ENCODE assay signal across 9 cellular contexts in genomic region chr4:88027611-88028608, GRCh38. TPM values are rescaled to one million over a fixed set of nuclear protein-coding genes. Genes with fewer than 3 reads are reported as not detected.
DNase-seq lines count a peak whose midpoint lies in the region; ATAC-seq and TF ChIP-seq lines count a peak whose summit lies in the region.
"Had no signal": no experiment of that assay in that cellular context is flagged by ENCODE, and none has a peak within 500 bp of the region (broad histone marks: within the 10 kb centered on the region; RNA-seq: fewer than 3 reads in every experiment).

No MANE protein-coding gene starts in this region.

- H3K9me3 Mint-ChIP-seq in activated naive CD4-positive, alpha-beta T cell treated with anti-CD3 and anti-CD28 coated beads, Interleukin-2, amount 50 U/mL, for 72 hours, result peaks cover 8 to 19% of the 10 kb centered on the region in 2 donors
- H3K9me3 Mint-ChIP-seq in activated naive CD4-positive, alpha-beta T cell treated with anti-CD3 and anti-CD28 coated beads for 36 hours, result peaks cover 9% of the 10 kb centered on the region
- H3K9me3 Mint-ChIP-seq in activated naive CD8-positive, alpha-beta T cell (ENCODE audit: low read depth), result peaks cover 3% of the 10 kb centered on the region

- H3K27ac ChIP-seq in uterus (peak overlapping the region; percentile 60 to 79), prostate gland (no peak overlapping the region)

- H3K4me3 ChIP-seq in uterus, result no peak overlapping the region
- no peak overlapping the region for H3K4me3 ChIP-seq in prostate gland

- H3K36me3 Mint-ChIP-seq in activated naive CD4-positive, alpha-beta T cell treated with anti-CD3 and anti-CD28 coated beads, Interleukin-2, amount 50 U/mL, for 72 hours, result peaks cover 24 to 62% of the 10 kb centered on the region in 2 donors
- peaks cover 13% of the 10 kb centered on the region for H3K36me3 Mint-ChIP-seq in activated naive CD4-positive, alpha-beta T cell treated with anti-CD3 and anti-CD28 coated beads for 36 hours (ENCODE audit: low read depth)
- peaks cover 32% of the 10 kb centered on the region for H3K36me3 Mint-ChIP-seq in activated naive CD8-positive, alpha-beta T cell

- H3K27me3 ChIP-seq in uterus (no peaks in the 10 kb centered on the region), prostate gland (replicated peaks; ENCODE audit: insufficient read depth) (no peaks in the 10 kb centered on the region)

- no peak for TF ChIP-seq POLR2A in uterus (IDR thresholded peaks at IDR 0.05)
- no peak for TF ChIP-seq POLR2A in prostate gland (IDR thresholded peaks at IDR 0.05)

- 48% methylated on average over 4 of the region's 4 CpGs for WGBS in prostate gland

- CTCF ChIA-PET in activated naive CD4-positive, alpha-beta T cell treated with anti-CD3 and anti-CD28 coated beads for 36 hours (lab: Charles Lee), result no interaction called here

- H3K4me1 Mint-ChIP-seq in activated naive CD4-positive, alpha-beta T cell treated with anti-CD3 and anti-CD28 coated beads for 36 hours (ENCODE audit: low read depth), result peaks cover 2% of the 10 kb centered on the region
- H3K4me1 Mint-ChIP-seq in activated naive CD8-positive, alpha-beta T cell (ENCODE audit: low read depth), result peaks cover 15% of the 10 kb centered on the region
- H3K4me1 Mint-ChIP-seq: nephron progenitor cell had no signal

- TF ChIP-seq CTCF in uterus (IDR thresholded peaks at IDR 0.05) (no peak), prostate gland (IDR thresholded peaks at IDR 0.05) (no peak)

- H3K4me1 ChIP-seq in uterus, result peaks cover 0 to 10% of the 10 kb centered on the region in 2 donors
- H3K4me1 ChIP-seq in prostate gland (replicated peaks), result no peaks in the 10 kb centered on the region

- peak in 1 of 2 donors; percentile 54 for DNase-seq in activated naive CD4-positive, alpha-beta T cell treated with anti-CD3 and anti-CD28 coated beads, Interleukin-2, amount 50 U/mL, for 72 hours (ENCODE audit: low spot score in 2 of 2)
- DNase-seq in activated naive CD4-positive, alpha-beta T cell treated with anti-CD3 and anti-CD28 coated beads for 36 hours, result no peak
- DNase-seq in glomerular visceral epithelial cell (ENCODE audit: extremely low spot score) (peak; percentile 56), uterus (no peak), prostate gland (ENCODE audit: low spot score) (no peak), NCI-H1417 treated with DMSO at 0.1 percent for 48 hours (lab: John Stamatoyannopoulos, UW) (no peak)
- DNase-seq: nephron progenitor cell had no signal

- H3K27me3 Mint-ChIP-seq in activated naive CD4-positive, alpha-beta T cell treated with anti-CD3 and anti-CD28 coated beads for 36 hours (ENCODE audit: low read depth), result no peaks in the 10 kb centered on the region
- no peaks in the 10 kb centered on the region for H3K27me3 Mint-ChIP-seq in activated naive CD8-positive, alpha-beta T cell

- no peaks in the 10 kb centered on the region for H3K36me3 ChIP-seq in uterus
- H3K36me3 ChIP-seq in prostate gland, result no peaks in the 10 kb centered on the region

- intact Hi-C loops in activated naive CD4-positive, alpha-beta T cell treated with anti-CD3 and anti-CD28 coated beads for 36 hours (cut with micrococcal nuclease), result no loop called here
- intact Hi-C loops in uterus (cut with DNase I; ENCODE audit: low total_unique reads) (no loop called here), prostate gland (cut with DNase I) (no loop called here)

- peak overlapping the region; percentile 7 to 92 for H3K27ac Mint-ChIP-seq in activated naive CD4-positive, alpha-beta T cell treated with anti-CD3 and anti-CD28 coated beads, Interleukin-2, amount 50 U/mL, for 72 hours
- no peak overlapping the region for H3K27ac Mint-ChIP-seq in activated naive CD4-positive, alpha-beta T cell treated with anti-CD3 and anti-CD28 coated beads for 36 hours
- H3K27ac Mint-ChIP-seq in activated naive CD8-positive, alpha-beta T cell, result peak overlapping the region; percentile 73

- no peak overlapping the region for H3K4me3 Mint-ChIP-seq in activated naive CD4-positive, alpha-beta T cell treated with anti-CD3 and anti-CD28 coated beads for 36 hours
- H3K4me3 Mint-ChIP-seq in activated naive CD8-positive, alpha-beta T cell, result peak overlapping the region; percentile 18
- H3K4me3 Mint-ChIP-seq: nephron progenitor cell had no signal

- H3K9me3 ChIP-seq in uterus (peaks cover 0 to 4% of the 10 kb centered on the region in 2 donors), prostate gland (no peaks in the 10 kb centered on the region)

- peak; percentile 41 to 92 for ATAC-seq in activated naive CD4-positive, alpha-beta T cell treated with anti-CD3 and anti-CD28 coated beads, Interleukin-2, amount 50 U/mL, for 72 hours
- ATAC-seq in GM19324 (IDR thresholded peaks at IDR 0.05; ENCODE audit: low FRiP score, unreplicated experiment), result no peak

RNA-seq across cellular contexts. Expression of gene PKD2, which starts 20.5 kb away (rescaled TPM):
- total RNA-seq in activated naive CD4-positive, alpha-beta T cell treated with anti-CD3 and anti-CD28 coated beads, Interleukin-2, amount 50 U/mL, for 72 hours, result 1 to 10 TPM; 2.0 to 7.1 TPM
- total RNA-seq in activated naive CD4-positive, alpha-beta T cell treated with anti-CD3 and anti-CD28 coated beads for 36 hours, result 1 to 10 TPM; 1.7 to 1.9 TPM
- total RNA-seq in uterus (100 to 1,000 TPM; 129 to 190 (median 134) TPM), prostate gland (10 to 100 TPM; 19.0 to 40.3 TPM)

RNA-seq across cellular contexts. Expression of gene SPP1, which starts 52.4 kb away (rescaled TPM):
- total RNA-seq in activated naive CD4-positive, alpha-beta T cell treated with anti-CD3 and anti-CD28 coated beads, Interleukin-2, amount 50 U/mL, for 72 hours, result not detected
- not detected for total RNA-seq in activated naive CD4-positive, alpha-beta T cell treated with anti-CD3 and anti-CD28 coated beads for 36 hours
- total RNA-seq in uterus, result 10 to 100 TPM in 2 of 4 donors, not detected in 2; 10.1 to 98.6 TPM
- total RNA-seq in prostate gland, result 10 to 100 TPM in 1 of 2 donors, 1 to 10 TPM in 1; 6.4 to 52.0 TPM

Comparison
In these comparisons a context has a peak if more than half of its experiments do, and no peak if none do; other contexts are left out.
1. H3K27ac ChIP-seq: peak in uterus (2 of 2); none in prostate gland (0 of 2).